8 cellular contexts compared by ENCODE assay signal in the genomic region with DNA sequence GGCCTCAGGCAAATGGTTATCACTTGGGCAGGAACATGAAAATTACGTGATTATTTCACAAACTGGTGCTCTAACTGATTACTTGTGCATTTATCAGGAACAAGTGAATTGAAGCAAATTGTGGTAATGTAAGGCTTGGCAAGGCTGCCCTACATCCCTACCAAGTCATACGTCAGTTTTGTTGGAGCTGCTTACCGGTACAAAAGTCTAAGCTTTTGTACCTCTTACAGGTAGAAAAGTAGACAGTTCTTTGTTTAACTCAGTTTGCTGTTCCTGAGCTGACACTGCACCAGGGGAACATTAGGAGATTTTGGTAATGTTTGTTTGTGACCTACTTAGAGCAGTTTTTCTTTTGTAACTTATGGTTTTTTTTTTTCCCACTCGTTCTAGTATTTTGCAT. TPM values are rescaled to one million over a fixed set of nuclear protein-coding genes. Genes with fewer than 3 reads are reported as not detected.
A peak's percentile ranks its signal among the peaks of the same experiment; 100 is the strongest.
DNase-seq lines count a peak whose midpoint lies in the region; ATAC-seq and TF ChIP-seq lines count a peak whose summit lies in the region.

No MANE protein-coding gene starts in this region.

- H3K27ac Mint-ChIP-seq in GM23338 (no peak overlapping the region), T-helper 17 cell (no peak overlapping the region)

- no peak for DNase-seq in GM23338 (ENCODE audit: low spot score)
- DNase-seq in SJSA1 (ENCODE audit: low read depth in 1 of 2, low spot score in 2 of 2) = no peak
- peak; percentile 16 for DNase-seq in fibroblast of peridontal ligament (ENCODE audit: extremely low read depth)
- no peak for DNase-seq in gastrocnemius medialis
- DNase-seq in caudate nucleus (lab: John Stamatoyannopoulos, UW) = no peak
- no peak for DNase-seq in T-helper 17 cell
- DNase-seq in LoVo (ENCODE audit: low spot score) = no peak
- DNase-seq in activated CD4-positive, alpha-beta T cell treated with anti-CD3 and anti-CD28 coated beads, Interleukin-2, amount 50 U/mL, for 4 hours = no peak

- no peaks in the 10 kb centered on the region for H3F3A ChIP-seq in GM23338 (replicated peaks; ENCODE audit: low read depth)

- H3K4me1 ChIP-seq in GM23338 (ENCODE audit: insufficient read depth) (peaks cover 39% of the 10 kb centered on the region), SJSA1 (replicated peaks) (peaks cover 29% of the 10 kb centered on the region), gastrocnemius medialis (peaks cover 63 to 64% of the 10 kb centered on the region in 2 donors)

- TF ChIP-seq CTCF in GM23338 (conservative IDR thresholded peaks at IDR 0.05; ENCODE audit: low read depth in 2 of 2) (no peak), gastrocnemius medialis (IDR thresholded peaks at IDR 0.05 in 4 of 5, conservative IDR thresholded peaks at IDR 0.05 in 1 of 5) (no peak)

- peaks cover 81% of the 10 kb centered on the region for H3K79me2 ChIP-seq in GM23338 (replicated peaks; ENCODE audit: insufficient read depth)

- H3K36me3 ChIP-seq in GM23338 (ENCODE audit: insufficient read depth) (no peaks in the 10 kb centered on the region), SJSA1 (peaks cover 55% of the 10 kb centered on the region), gastrocnemius medialis (no peaks in the 10 kb centered on the region)

- H3K9me2 ChIP-seq in GM23338 (ENCODE audit: insufficient read depth) = no peaks in the 10 kb centered on the region

- no peak for TF ChIP-seq POLR2A in gastrocnemius medialis (IDR thresholded peaks at IDR 0.05)

- H3K27me3 ChIP-seq in GM23338 (ENCODE audit: insufficient read depth) (no peaks in the 10 kb centered on the region), SJSA1 (replicated peaks) (no peaks in the 10 kb centered on the region), gastrocnemius medialis (no peaks in the 10 kb centered on the region)

- H3K4me2 ChIP-seq in GM23338 = peak overlapping the region; percentile 91

- H3K9me3 Mint-ChIP-seq in GM23338 = no peaks in the 10 kb centered on the region

- H3K27ac ChIP-seq in GM23338 (ENCODE audit: low read depth) (no peak overlapping the region), SJSA1 (no peak overlapping the region; the same call in 1 of the 2 replicates), gastrocnemius medialis (peak overlapping the region; percentile 93 to 98 (median 96)), caudate nucleus (ENCODE audit: low read depth, low read length) (no peak overlapping the region)

- peaks cover 43% of the 10 kb centered on the region for H3K4me1 Mint-ChIP-seq in GM23338
- H3K4me1 Mint-ChIP-seq in T-helper 17 cell = peaks cover 49% of the 10 kb centered on the region

- peaks cover 6% of the 10 kb centered on the region for H3K27me3 Mint-ChIP-seq in GM23338 (ENCODE audit: insufficient read depth, low read depth, poor library complexity)
- H3K27me3 Mint-ChIP-seq in T-helper 17 cell = no peaks in the 10 kb centered on the region

- no peak overlapping the region for H2AFZ ChIP-seq in GM23338

- H3K9me3 ChIP-seq in SJSA1 (replicated peaks) (no peaks in the 10 kb centered on the region), gastrocnemius medialis (no peaks in the 10 kb centered on the region), T-helper 17 cell (ENCODE audit: control insufficient read depth, low read length, poor library complexity, severe bottlenecking) (no peaks in the 10 kb centered on the region)

- H3K4me3 Mint-ChIP-seq in GM23338 = peak overlapping the region; percentile 84; the same call in 2 of the 3 replicates
- H3K4me3 Mint-ChIP-seq in T-helper 17 cell = no peak overlapping the region

- ATAC-seq in GM23338 (no peak), gastrocnemius medialis (no peak), T-helper 17 cell (no peak)

- intact Hi-C loops in gastrocnemius medialis (cut with DNase I; ENCODE audit: low total_unique reads) = loop anchor here (10.0 kb wide), 1 partner anchor 729 kb away; no protein-coding TSS in a partner anchor

- H4K20me1 ChIP-seq in GM23338 (replicated peaks; ENCODE audit: insufficient read depth) = peaks cover 66% of the 10 kb centered on the region

- H3K36me3 Mint-ChIP-seq in GM23338 (ENCODE audit: low read depth) = peaks cover 55% of the 10 kb centered on the region
- no peaks in the 10 kb centered on the region for H3K36me3 Mint-ChIP-seq in T-helper 17 cell (ENCODE audit: low read depth)

- in situ Hi-C loops in gastrocnemius medialis (cut with MboI; ENCODE audit: low sequenced_read_pairs in 4 of 4) = no loop called here

- H3K4me3 ChIP-seq in GM23338 (peak overlapping the region; percentile 82), SJSA1 (peak overlapping the region; percentile 57), gastrocnemius medialis (peak overlapping the region; percentile 68 to 92 (median 86))

TF ChIP-seq in GM23338, 12 proteins besides CTCF, POLR2A, EP300 and RAD21 (continues in another document):
- no peak for TF ChIP-seq ZNF331 (CRISPR knock-in tag; IDR thresholded peaks at IDR 0.05; ENCODE audit: low read depth)
- TF ChIP-seq, protein P1, sequence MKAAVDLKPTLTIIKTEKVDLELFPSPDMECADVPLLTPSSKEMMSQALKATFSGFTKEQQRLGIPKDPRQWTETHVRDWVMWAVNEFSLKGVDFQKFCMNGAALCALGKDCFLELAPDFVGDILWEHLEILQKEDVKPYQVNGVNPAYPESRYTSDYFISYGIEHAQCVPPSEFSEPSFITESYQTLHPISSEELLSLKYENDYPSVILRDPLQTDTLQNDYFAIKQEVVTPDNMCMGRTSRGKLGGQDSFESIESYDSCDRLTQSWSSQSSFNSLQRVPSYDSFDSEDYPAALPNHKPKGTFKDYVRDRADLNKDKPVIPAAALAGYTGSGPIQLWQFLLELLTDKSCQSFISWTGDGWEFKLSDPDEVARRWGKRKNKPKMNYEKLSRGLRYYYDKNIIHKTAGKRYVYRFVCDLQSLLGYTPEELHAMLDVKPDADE (IDR thresholded peaks at IDR 0.05) = no peak
- no peak for TF ChIP-seq POLR2AphosphoS5 (IDR thresholded peaks at IDR 0.05; ENCODE audit: low read depth)
- no peak for TF ChIP-seq EZH2 (IDR thresholded peaks at IDR 0.05; ENCODE audit: low read depth, unreplicated experiment)
- TF ChIP-seq ZNF114 (CRISPR knock-in tag; IDR thresholded peaks at IDR 0.05) = no peak
- no peak for TF ChIP-seq CREB1 (CRISPR knock-in tag; IDR thresholded peaks at IDR 0.05; ENCODE audit: low read depth)
- TF ChIP-seq, protein P2, sequence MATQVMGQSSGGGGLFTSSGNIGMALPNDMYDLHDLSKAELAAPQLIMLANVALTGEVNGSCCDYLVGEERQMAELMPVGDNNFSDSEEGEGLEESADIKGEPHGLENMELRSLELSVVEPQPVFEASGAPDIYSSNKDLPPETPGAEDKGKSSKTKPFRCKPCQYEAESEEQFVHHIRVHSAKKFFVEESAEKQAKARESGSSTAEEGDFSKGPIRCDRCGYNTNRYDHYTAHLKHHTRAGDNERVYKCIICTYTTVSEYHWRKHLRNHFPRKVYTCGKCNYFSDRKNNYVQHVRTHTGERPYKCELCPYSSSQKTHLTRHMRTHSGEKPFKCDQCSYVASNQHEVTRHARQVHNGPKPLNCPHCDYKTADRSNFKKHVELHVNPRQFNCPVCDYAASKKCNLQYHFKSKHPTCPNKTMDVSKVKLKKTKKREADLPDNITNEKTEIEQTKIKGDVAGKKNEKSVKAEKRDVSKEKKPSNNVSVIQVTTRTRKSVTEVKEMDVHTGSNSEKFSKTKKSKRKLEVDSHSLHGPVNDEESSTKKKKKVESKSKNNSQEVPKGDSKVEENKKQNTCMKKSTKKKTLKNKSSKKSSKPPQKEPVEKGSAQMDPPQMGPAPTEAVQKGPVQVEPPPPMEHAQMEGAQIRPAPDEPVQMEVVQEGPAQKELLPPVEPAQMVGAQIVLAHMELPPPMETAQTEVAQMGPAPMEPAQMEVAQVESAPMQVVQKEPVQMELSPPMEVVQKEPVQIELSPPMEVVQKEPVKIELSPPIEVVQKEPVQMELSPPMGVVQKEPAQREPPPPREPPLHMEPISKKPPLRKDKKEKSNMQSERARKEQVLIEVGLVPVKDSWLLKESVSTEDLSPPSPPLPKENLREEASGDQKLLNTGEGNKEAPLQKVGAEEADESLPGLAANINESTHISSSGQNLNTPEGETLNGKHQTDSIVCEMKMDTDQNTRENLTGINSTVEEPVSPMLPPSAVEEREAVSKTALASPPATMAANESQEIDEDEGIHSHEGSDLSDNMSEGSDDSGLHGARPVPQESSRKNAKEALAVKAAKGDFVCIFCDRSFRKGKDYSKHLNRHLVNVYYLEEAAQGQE (IDR thresholded peaks at IDR 0.05; ENCODE audit: unreplicated experiment) = no peak
- TF ChIP-seq NANOG (IDR thresholded peaks at IDR 0.05; ENCODE audit: borderline replicate concordance) = no peak

RNA-seq across cellular contexts. Expression of a gene that starts 2.2 kb away (rescaled TPM):
- total RNA-seq in GM23338 (2014; rRNA removed; shearing (Covaris generic)) = 323 and 345 TPM in 2 replicates
- 158 and 183 TPM in 2 replicates for polyA plus RNA-seq in GM23338 (2016; fragmentation: Nextera tagmentation; extraction: Ambion mirVana)
- total RNA-seq in SJSA1 (2014; rRNA removed; shearing (Covaris generic)) = 240 and 259 TPM in 2 replicates
- total RNA-seq in gastrocnemius medialis (100 to 1,000 TPM in 3 of 4 donors, 10 to 100 TPM in 1; 80.5 to 114 (median 108) TPM), T-helper 17 cell (100 to 1,000 TPM; 115 to 117 TPM)

RNA-seq across cellular contexts. Expression of a gene that starts 15.5 kb away (rescaled TPM):
- total RNA-seq in GM23338 (2014; rRNA removed; shearing (Covaris generic)) = 118 and 123 TPM in 2 replicates
- 120 and 134 TPM in 2 replicates for polyA plus RNA-seq in GM23338 (2016; fragmentation: Nextera tagmentation; extraction: Ambion mirVana)
- 101 and 124 TPM in 2 replicates for total RNA-seq in SJSA1 (2014; rRNA removed; shearing (Covaris generic))
- total RNA-seq in gastrocnemius medialis = 10 to 100 TPM; 31.4 to 71.6 (median 55.3) TPM
- 10 to 100 TPM; 24.3 to 26.1 TPM for total RNA-seq in T-helper 17 cell

Comparison
In these comparisons a context has a peak if more than half of its experiments do, and no peak if none do; other contexts are left out.
1. H3K27ac ChIP-seq: peak in gastrocnemius medialis (4 of 4); none in GM23338 (single experiment), SJSA1 (single experiment) and caudate nucleus (single experiment).
2. Peak in every context shown above with its lines, with median percentiles within 50 percentile points of each other: H3K4me3 ChIP-seq.